In the genomic region with DNA sequence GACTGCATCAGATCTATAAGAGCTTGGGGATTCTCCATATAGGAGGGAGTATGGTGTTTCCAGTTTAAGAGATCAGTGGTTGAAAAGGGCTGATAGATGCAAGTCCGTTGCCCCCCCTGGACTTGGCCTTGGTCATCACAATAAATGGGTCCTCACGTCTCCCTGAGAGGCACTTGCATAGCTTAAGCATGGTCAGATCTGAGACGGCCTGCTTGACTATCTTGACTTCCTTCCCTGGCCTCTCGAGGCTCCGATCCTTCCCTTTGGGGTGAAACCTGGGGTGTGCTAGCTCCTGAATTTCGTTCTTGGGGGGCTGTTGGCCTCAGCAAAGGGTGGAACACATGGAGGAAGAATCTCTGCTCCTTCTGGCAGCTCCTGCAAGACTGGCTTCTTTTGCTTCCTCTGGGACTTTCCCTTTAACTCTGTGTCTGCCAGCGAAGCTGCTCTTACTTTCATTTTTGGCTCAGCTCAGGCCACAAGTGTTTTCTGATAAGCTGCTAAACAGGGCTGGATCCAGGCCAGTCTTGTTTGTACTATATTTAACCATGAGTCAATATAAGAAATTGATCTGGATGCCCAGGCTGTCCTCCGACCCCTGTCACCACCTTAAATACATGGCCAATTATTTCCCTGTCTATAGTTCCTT, we compare ENCODE assay signal across 8 cellular contexts. TPM values are rescaled to one million over a fixed set of nuclear protein-coding genes. Genes with fewer than 3 reads are reported as not detected.
DNase-seq lines count a peak whose midpoint lies in the region; ATAC-seq and TF ChIP-seq lines count a peak whose summit lies in the region.

No MANE protein-coding gene starts in this region.

- no peaks in the 10 kb centered on the region for H3K9me3 ChIP-seq in hepatocyte (ENCODE audit: low read depth)
- H3K9me3 ChIP-seq in upper lobe of left lung, result no peaks in the 10 kb centered on the region

- H2AFZ ChIP-seq in hepatocyte, result peak overlapping the region; percentile 43

- CTCF ChIA-PET in activated CD8-positive, alpha-beta T cell treated with anti-CD3 and anti-CD28 coated beads, Interleukin-2, amount 10 ng/mL, durations not matched to agents 7 days and 5 days (lab: Charles Lee), result interaction anchor here (1.0 to 1.6 kb wide), 3 partner anchors 38 to 716 kb away, joined by 3 read pairs; a partner anchor contains a TSS

- peaks cover 24% of the 10 kb centered on the region for H3K4me1 Mint-ChIP-seq in CD14-positive monocyte
- H3K4me1 Mint-ChIP-seq in activated CD8-positive, alpha-beta T cell treated with anti-CD3 and anti-CD28 coated beads, Interleukin-2, amount 10 ng/mL, durations not matched to agents 7 days and 5 days (ENCODE audit: low read depth), result peaks cover 35% of the 10 kb centered on the region

- peaks cover 2 to 21% (median 14%) of the 10 kb centered on the region in 7 donors for H3K9me3 Mint-ChIP-seq in CD14-positive monocyte
- peaks cover 15% of the 10 kb centered on the region for H3K9me3 Mint-ChIP-seq in activated CD8-positive, alpha-beta T cell treated with anti-CD3 and anti-CD28 coated beads, Interleukin-2, amount 10 ng/mL, durations not matched to agents 7 days and 5 days (ENCODE audit: insufficient read depth)

- H3K36me3 ChIP-seq in hepatocyte (replicated peaks; ENCODE audit: insufficient read depth, low read depth), result no peaks in the 10 kb centered on the region
- no peaks in the 10 kb centered on the region for H3K36me3 ChIP-seq in upper lobe of left lung

- no peaks in the 10 kb centered on the region for H3K79me2 ChIP-seq in hepatocyte

- TF ChIP-seq CTCF in CD14-positive monocyte (IDR thresholded peaks at IDR 0.05) (no peak), hepatocyte (IDR thresholded peaks at IDR 0.05; ENCODE audit: poor library complexity) (no peak), upper lobe of left lung (IDR thresholded peaks at IDR 0.05) (no peak), omental fat pad (IDR thresholded peaks at IDR 0.05) (no peak)

- H3K36me3 Mint-ChIP-seq in CD14-positive monocyte, result no peaks in the 10 kb centered on the region
- H3K36me3 Mint-ChIP-seq in activated CD8-positive, alpha-beta T cell treated with anti-CD3 and anti-CD28 coated beads, Interleukin-2, amount 10 ng/mL, durations not matched to agents 7 days and 5 days (ENCODE audit: low read depth), result peaks cover 11% of the 10 kb centered on the region

- TF ChIP-seq POLR2A in upper lobe of left lung (IDR thresholded peaks at IDR 0.05), result no peak

- H4K20me1 ChIP-seq in hepatocyte (ENCODE audit: insufficient read depth, poor library complexity, severe bottlenecking), result no peaks in the 10 kb centered on the region

- no peak overlapping the region for H3K27ac ChIP-seq in hepatocyte
- H3K27ac ChIP-seq in upper lobe of left lung, result no peak overlapping the region

- H3K4me3 ChIP-seq in hepatocyte (no peak overlapping the region), upper lobe of left lung (peak overlapping the region in 3 of 4 donors; percentile 21 to 40 (median 33))

- no peaks in the 10 kb centered on the region for H3K9me2 ChIP-seq in hepatocyte (replicated peaks; ENCODE audit: insufficient read depth)

- POLR2A ChIA-PET in activated CD8-positive, alpha-beta T cell treated with anti-CD3 and anti-CD28 coated beads, Interleukin-2, amount 10 ng/mL, durations not matched to agents 7 days and 5 days (lab: Charles Lee), result interaction anchor here (1.0 to 1.5 kb wide), 3 partner anchors 10 to 185 kb away, joined by 3 to 7 read pairs (median 4); a partner anchor contains a TSS

- ATAC-seq in GM19351 (IDR thresholded peaks at IDR 0.05; ENCODE audit: unreplicated experiment) (peak; percentile 88), HG03432 (IDR thresholded peaks at IDR 0.05; ENCODE audit: unreplicated experiment) (peak; percentile 93), upper lobe of left lung (ENCODE audit: low FRiP score in 2 of 2) (peak in 1 of 2 donors; percentile 36), omental fat pad (ENCODE audit: low FRiP score) (no peak)
- ATAC-seq in activated CD8-positive, alpha-beta T cell treated with anti-CD3 and anti-CD28 coated beads, Interleukin-2, amount 10 ng/mL, durations not matched to agents 7 days and 5 days, result peak; percentile 89

- H3K27ac Mint-ChIP-seq in CD14-positive monocyte, result peak overlapping the region in 5 of 7 donors; percentile 27 to 83 (median 77)
- peak overlapping the region; percentile 85 for H3K27ac Mint-ChIP-seq in activated CD8-positive, alpha-beta T cell treated with anti-CD3 and anti-CD28 coated beads, Interleukin-2, amount 10 ng/mL, durations not matched to agents 7 days and 5 days

- peak overlapping the region; percentile 82 to 97 for H3K4me3 Mint-ChIP-seq in CD14-positive monocyte
- H3K4me3 Mint-ChIP-seq in activated CD8-positive, alpha-beta T cell treated with anti-CD3 and anti-CD28 coated beads, Interleukin-2, amount 10 ng/mL, durations not matched to agents 7 days and 5 days, result peak overlapping the region; percentile 64

- 62% methylated on average over 8 of the region's 8 CpGs for WGBS in hepatocyte (ENCODE audit: low lambda C conversion rate, missing lambda C conversion rate)
- WGBS in upper lobe of left lung, 2 donors, result 5 to 10% methylated on average over 4 to 8 of the region's 8 CpGs

- peaks cover 1 to 3% (median 2%) of the 10 kb centered on the region in 3 donors for H3K27me3 Mint-ChIP-seq in CD14-positive monocyte (ENCODE audit: low read depth in 3 of 3)
- peaks cover 3% of the 10 kb centered on the region for H3K27me3 Mint-ChIP-seq in activated CD8-positive, alpha-beta T cell treated with anti-CD3 and anti-CD28 coated beads, Interleukin-2, amount 10 ng/mL, durations not matched to agents 7 days and 5 days (ENCODE audit: low read depth)

- H3K4me1 ChIP-seq in hepatocyte (ENCODE audit: insufficient read depth) (no peaks in the 10 kb centered on the region), upper lobe of left lung (peaks cover 4 to 15% (median 9%) of the 10 kb centered on the region in 4 donors)

- H3K4me2 ChIP-seq in hepatocyte, result peak overlapping the region; percentile 59

- intact Hi-C loops in CD14-positive monocyte (cut with micrococcal nuclease), result no loop called here

- DNase-seq in CD14-positive monocyte (ENCODE audit: low spot score) (no peak), hepatocyte (ENCODE audit: low spot score) (peak; percentile 44), upper lobe of left lung (no peak), NCI-H524 treated with DMSO at 0.1 percent for 48 hours (lab: John Stamatoyannopoulos, UW) (no peak), omental fat pad (ENCODE audit: low spot score) (no peak)
- peak; percentile 64 for DNase-seq in activated CD8-positive, alpha-beta T cell treated with anti-CD3 and anti-CD28 coated beads, Interleukin-2, amount 10 ng/mL, durations not matched to agents 7 days and 5 days

- TF ChIP-seq EP300 in upper lobe of left lung (IDR thresholded peaks at IDR 0.05), result no peak

- H3K27me3 ChIP-seq in hepatocyte, result no peaks in the 10 kb centered on the region
- H3K27me3 ChIP-seq in upper lobe of left lung, result no peaks in the 10 kb centered on the region

RNA-seq across cellular contexts. Expression of a gene that starts 11.2 kb away (rescaled TPM):
- polyA plus RNA-seq in CD14-positive monocyte, result under 1 TPM; 0.19 to 0.27 TPM
- total RNA-seq in activated CD8-positive, alpha-beta T cell treated with anti-CD3 and anti-CD28 coated beads, Interleukin-2, amount 10 ng/mL, durations not matched to agents 7 days and 5 days, result 1 to 10 TPM; 4.7 to 4.8 TPM
- 1.9 and 2.6 TPM in 2 replicates for total RNA-seq in hepatocyte
- polyA plus RNA-seq in hepatocyte, result 0.15 and 1.4 TPM in 2 replicates
- total RNA-seq in upper lobe of left lung, result 1 to 10 TPM; 2.1 to 7.7 (median 3.2) TPM
- total RNA-seq in omental fat pad, result 10 to 100 TPM in 1 of 4 donors, 1 to 10 TPM in 3; 2.2 to 13.1 (median 5.8) TPM

RNA-seq across cellular contexts. Expression of a gene that starts 20.7 kb away (rescaled TPM):
- polyA plus RNA-seq in CD14-positive monocyte, result not detected
- 1 to 10 TPM in 1 of 2 experiments, under 1 TPM in 1; 0.52 to 1.1 TPM for total RNA-seq in activated CD8-positive, alpha-beta T cell treated with anti-CD3 and anti-CD28 coated beads, Interleukin-2, amount 10 ng/mL, durations not matched to agents 7 days and 5 days
- 2.9 and 4.3 TPM in 2 replicates for total RNA-seq in hepatocyte
- polyA plus RNA-seq in hepatocyte, result 5.6 and 5.8 TPM in 2 replicates
- total RNA-seq in upper lobe of left lung, result 1 to 10 TPM; 1.1 to 4.0 (median 2.9) TPM
- total RNA-seq in omental fat pad, result 1 to 10 TPM; 1.3 to 5.3 (median 4.1) TPM

RNA-seq across cellular contexts. Expression of a gene that starts 53.6 kb away (rescaled TPM):
- 10 to 100 TPM; 33.0 to 33.6 TPM for polyA plus RNA-seq in CD14-positive monocyte
- 10 to 100 TPM; 16.5 to 18.0 TPM for total RNA-seq in activated CD8-positive, alpha-beta T cell treated with anti-CD3 and anti-CD28 coated beads, Interleukin-2, amount 10 ng/mL, durations not matched to agents 7 days and 5 days
- total RNA-seq in hepatocyte, result 48.5 and 57.9 TPM in 2 replicates
- 37.9 and 42.6 TPM in 2 replicates for polyA plus RNA-seq in hepatocyte
- total RNA-seq in upper lobe of left lung, result 10 to 100 TPM; 16.8 to 36.8 (median 26.8) TPM
- total RNA-seq in omental fat pad, result 10 to 100 TPM; 29.7 to 48.1 (median 35.3) TPM

Comparison
In these comparisons a context has a peak if more than half of its experiments do, and no peak if none do; other contexts are left out.
1. DNase-seq: peak in activated CD8-positive, alpha-beta T cell treated with anti-CD3 and anti-CD28 coated beads, Interleukin-2, amount 10 ng/mL, durations not matched to agents 7 days and 5 days (single experiment) and hepatocyte (single experiment); none in CD14-positive monocyte (single experiment), upper lobe of left lung (0 of 2), NCI-H524 treated with DMSO at 0.1 percent for 48 hours (single experiment) and omental fat pad (single experiment).